In genomic region chr10:69287181-69287580, GRCh38 we compare ENCODE assay signal across 28 cellular contexts.
"Had no signal": no experiment of that assay in that cellular context is flagged by ENCODE, and none has a peak within 500 bp of the region (broad histone marks: within the 10 kb centered on the region; RNA-seq: fewer than 3 reads in every experiment).

No MANE protein-coding gene starts in this region.

- H3K4me3 ChIP-seq: breast epithelium, SK-N-MC had no signal

- H3K9me3 ChIP-seq: breast epithelium had no signal

- DNase-seq: activated CD4-positive, alpha-beta memory T cell treated with anti-CD3 and anti-CD28 coated beads, Interleukin-2, amount 10 ng/mL, durations not matched to agents 7 days and 5 days; activated CD4-positive, alpha-beta T cell treated with anti-CD3 and anti-CD28 coated beads for 36 hours; activated CD4-positive, alpha-beta T cell treated with anti-CD3 and anti-CD28 coated beads, Interleukin-2, amount 50 U/mL, for 1 hour; activated gamma-delta T cell treated with Interleukin-2 at 50 U/mL for 16 hours; activated naive CD4-positive, alpha-beta T cell treated with anti-CD3 and anti-CD28 coated beads, Interleukin-2, amount 10 ng/mL, durations not matched to agents 7 days and 5 days; activated naive CD8-positive, alpha-beta T cell treated with anti-CD3 and anti-CD28 coated beads for 36 hours; activated T-cell treated with anti-CD3 and anti-CD28 coated beads for 4 hours; activated T-cell treated with anti-CD3 and anti-CD28 coated beads, Interleukin-2, amount 50 U/mL, for 48 hours; caudate nucleus; NCI-H1092; NCI-H1417; NCI-H1930; NCI-H2107; NCI-H446; NCI-H526; NCI-H774; NK-92 treated with Interleukin-12 subunit alpha and Interleukin-12 subunit beta, amount 100 ng/mL, for 24 hours; OCI-M1; RPMI8226; T-cell; T-helper 2 cell; T1000 had no signal

- H3K36me3 Mint-ChIP-seq: activated naive CD4-positive, alpha-beta T cell treated with anti-CD3 and anti-CD28 coated beads, Interleukin-2, amount 10 ng/mL, durations not matched to agents 7 days and 5 days; activated naive CD8-positive, alpha-beta T cell treated with anti-CD3 and anti-CD28 coated beads for 36 hours; T-cell had no signal

- H3K9me3 Mint-ChIP-seq: activated CD4-positive, alpha-beta memory T cell treated with anti-CD3 and anti-CD28 coated beads, Interleukin-2, amount 10 ng/mL, durations not matched to agents 7 days and 5 days; activated naive CD4-positive, alpha-beta T cell treated with anti-CD3 and anti-CD28 coated beads, Interleukin-2, amount 10 ng/mL, durations not matched to agents 7 days and 5 days; activated naive CD8-positive, alpha-beta T cell treated with anti-CD3 and anti-CD28 coated beads for 36 hours; activated T-helper 17 cell treated with anti-CD3 and anti-CD28 coated beads, Interleukin-2, amount 50 U/mL, for 72 hours; T-cell had no signal

- ATAC-seq: activated CD4-positive, alpha-beta T cell treated with anti-CD3 and anti-CD28 coated beads for 36 hours; activated T-helper 17 cell treated with anti-CD3 and anti-CD28 coated beads, Interleukin-2, amount 50 U/mL, for 72 hours; Panc1; Right ventricle myocardium inferior; T-cell had no signal

- H3K27ac Mint-ChIP-seq: activated CD4-positive, alpha-beta memory T cell treated with anti-CD3 and anti-CD28 coated beads, Interleukin-2, amount 10 ng/mL, durations not matched to agents 7 days and 5 days; activated CD4-positive, alpha-beta T cell treated with anti-CD3 and anti-CD28 coated beads for 36 hours; activated naive CD4-positive, alpha-beta T cell treated with anti-CD3 and anti-CD28 coated beads, Interleukin-2, amount 10 ng/mL, durations not matched to agents 7 days and 5 days; activated naive CD8-positive, alpha-beta T cell treated with anti-CD3 and anti-CD28 coated beads for 36 hours; activated T-helper 17 cell treated with anti-CD3 and anti-CD28 coated beads, Interleukin-2, amount 50 U/mL, for 72 hours; T-cell had no signal

- H3K4me3 Mint-ChIP-seq: activated CD4-positive, alpha-beta memory T cell treated with anti-CD3 and anti-CD28 coated beads, Interleukin-2, amount 10 ng/mL, durations not matched to agents 7 days and 5 days; activated CD4-positive, alpha-beta T cell treated with anti-CD3 and anti-CD28 coated beads for 36 hours; activated naive CD4-positive, alpha-beta T cell treated with anti-CD3 and anti-CD28 coated beads, Interleukin-2, amount 10 ng/mL, durations not matched to agents 7 days and 5 days; activated naive CD8-positive, alpha-beta T cell treated with anti-CD3 and anti-CD28 coated beads for 36 hours; activated T-helper 17 cell treated with anti-CD3 and anti-CD28 coated beads, Interleukin-2, amount 50 U/mL, for 72 hours; T-cell had no signal

- H3K4me1 Mint-ChIP-seq: activated CD4-positive, alpha-beta memory T cell treated with anti-CD3 and anti-CD28 coated beads, Interleukin-2, amount 10 ng/mL, durations not matched to agents 7 days and 5 days; activated CD4-positive, alpha-beta T cell treated with anti-CD3 and anti-CD28 coated beads for 36 hours; activated naive CD4-positive, alpha-beta T cell treated with anti-CD3 and anti-CD28 coated beads, Interleukin-2, amount 10 ng/mL, durations not matched to agents 7 days and 5 days; activated naive CD8-positive, alpha-beta T cell treated with anti-CD3 and anti-CD28 coated beads for 36 hours; activated T-helper 17 cell treated with anti-CD3 and anti-CD28 coated beads, Interleukin-2, amount 50 U/mL, for 72 hours; T-cell had no signal

- H3K27me3 ChIP-seq: breast epithelium had no signal

- H3K27ac ChIP-seq: breast epithelium, SK-N-MC, VCaP had no signal

- H3K36me3 ChIP-seq: breast epithelium had no signal

- H3K4me1 ChIP-seq: breast epithelium had no signal
